In the genomic region with DNA sequence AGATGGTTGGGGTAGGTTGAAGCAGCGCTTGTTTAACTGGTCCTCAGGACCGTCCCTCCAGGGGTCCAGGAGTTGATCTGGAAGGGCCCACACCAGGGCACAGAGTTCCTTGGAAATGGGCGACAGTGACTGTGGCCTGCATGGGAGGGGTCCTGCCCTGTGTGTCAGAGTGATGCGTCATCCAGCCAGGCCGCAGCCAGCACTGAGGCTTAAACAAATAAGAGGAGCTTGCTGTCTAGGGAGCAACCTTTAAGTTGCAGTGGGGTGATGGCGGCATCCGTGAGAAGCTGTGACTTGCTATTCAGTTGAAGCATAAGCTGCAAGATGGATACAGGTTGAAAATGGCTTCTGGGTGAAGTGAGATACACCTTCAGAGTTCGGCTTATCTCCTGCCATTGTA, we compare ENCODE assay signal across 22 cellular contexts. TPM values are rescaled to one million over a fixed set of nuclear protein-coding genes. Genes with fewer than 3 reads are reported as not detected.
A peak's percentile ranks its signal among the peaks of the same experiment; 100 is the strongest.
DNase-seq lines count a peak whose midpoint lies in the region; ATAC-seq and TF ChIP-seq lines count a peak whose summit lies in the region.
"Had no signal": no experiment of that assay in that cellular context is flagged by ENCODE, and none has a peak within 500 bp of the region (broad histone marks: within the 10 kb centered on the region; RNA-seq: fewer than 3 reads in every experiment).

No MANE protein-coding gene starts in this region.

- H3K36me3 Mint-ChIP-seq in effector memory CD8-positive, alpha-beta T cell (ENCODE audit: insufficient read depth), result peaks cover 34% of the 10 kb centered on the region

- H4K8ac ChIP-seq in mesenchymal stem cell (ENCODE audit: low read length), result no peak overlapping the region

- no peak overlapping the region for H3K23ac ChIP-seq in mesenchymal stem cell (ENCODE audit: low read length in 2 of 2)

- TF ChIP-seq CTCF in brain microvascular endothelial cell (IDR thresholded peaks at IDR 0.05; ENCODE audit: low read depth, low read length, missing control alignments), result no peak

- H3K14ac ChIP-seq in mesenchymal stem cell (ENCODE audit: low read length in 2 of 2), result no peak overlapping the region

- H3K4me2 ChIP-seq in mesenchymal stem cell (ENCODE audit: low read length, poor library complexity, severe bottlenecking), result no peak overlapping the region

- peaks cover 9% of the 10 kb centered on the region for H3K36me3 ChIP-seq in brain microvascular endothelial cell (replicated peaks)
- peaks cover 55 to 74% of the 10 kb centered on the region in 2 experiments for H3K36me3 ChIP-seq in mesenchymal stem cell (ENCODE audit: control insufficient read depth in 1 of 2, insufficient read depth in 2 of 2, low read depth in 1 of 2, low read length in 2 of 2)

- no peaks in the 10 kb centered on the region for H3K27me3 Mint-ChIP-seq in effector memory CD8-positive, alpha-beta T cell
- H3K27me3 Mint-ChIP-seq: CD4-positive, CD25-positive, alpha-beta regulatory T cell; IgD-negative memory B cell had no signal

- H3K18ac ChIP-seq in mesenchymal stem cell (ENCODE audit: low read depth in 1 of 2, low read length in 2 of 2), result no peak overlapping the region

- H3K4me3 Mint-ChIP-seq in effector memory CD8-positive, alpha-beta T cell, result no peak overlapping the region
- H3K4me3 Mint-ChIP-seq: CD4-positive, CD25-positive, alpha-beta regulatory T cell; IgD-negative memory B cell had no signal

- H2AFZ ChIP-seq in mesenchymal stem cell (ENCODE audit: low read depth, low read length), result no peak overlapping the region

- H4K91ac ChIP-seq in mesenchymal stem cell (ENCODE audit: low read length), result no peak overlapping the region

- in situ Hi-C loops in brain microvascular endothelial cell (cut with HindIII; ENCODE audit: low pct_ligation_motif_present, low sequenced_read_pairs), result loop anchor here (25.0 kb wide), 1 partner anchor 434 kb away; no protein-coding TSS in a partner anchor

- DNase-seq in A172 (ENCODE audit: low spot score), result peak; percentile 39
- peak; percentile 47 for DNase-seq in M059J (ENCODE audit: low read depth)
- DNase-seq in brain microvascular endothelial cell, result peak; percentile 79
- DNase-seq in mesenchymal stem cell, result peak; percentile 13
- no peak for DNase-seq in effector memory CD8-positive, alpha-beta T cell
- DNase-seq in GF-D8 (lab: John Stamatoyannopoulos, UW), result no peak
- DNase-seq: BE2C; CD4-positive, CD25-positive, alpha-beta regulatory T cell; COR-L47; Kasumi-1; MM.1S; NCI-H1092; NCI-H1436 treated with DMSO at 0.1 percent for 48 hours; NCI-H2029 treated with DMSO at 0.1 percent for 48 hours; NCI-H748 treated with DMSO at 0.1 percent for 48 hours; NK-92 treated with Interleukin-12 subunit alpha and Interleukin-12 subunit beta, amount 100 ng/mL, for 24 hours; Right ventricle myocardium superior had no signal

- peaks cover 0 to 3% of the 10 kb centered on the region in 2 donors for H3K4me1 Mint-ChIP-seq in effector memory CD8-positive, alpha-beta T cell (ENCODE audit: low read depth in 2 of 2)

- 88% methylated on average over 8 of the region's 8 CpGs for WGBS in mesenchymal stem cell

- no peak overlapping the region for H2BK15ac ChIP-seq in mesenchymal stem cell (ENCODE audit: low read depth, poor library complexity, severe bottlenecking)

- peaks cover 5% of the 10 kb centered on the region for H3K4me1 ChIP-seq in mesenchymal stem cell (ENCODE audit: control insufficient read depth, insufficient read depth, low read depth, low read length)
- H3K4me1 ChIP-seq: BE2C had no signal

- H3K27me3 ChIP-seq in brain microvascular endothelial cell (replicated peaks), result no peaks in the 10 kb centered on the region
- no peaks in the 10 kb centered on the region for H3K27me3 ChIP-seq in mesenchymal stem cell (ENCODE audit: control insufficient read depth in 1 of 2, insufficient read depth in 1 of 2, low read length in 2 of 2)
- H3K27me3 ChIP-seq: BE2C had no signal

- H2BK5ac ChIP-seq in mesenchymal stem cell (ENCODE audit: low read depth, low read length, poor library complexity, severe bottlenecking), result no peak overlapping the region

- no peak overlapping the region for H2BK120ac ChIP-seq in mesenchymal stem cell (ENCODE audit: low read depth, low read length)

- H2BK12ac ChIP-seq in mesenchymal stem cell (ENCODE audit: low read length in 2 of 2), result no peak overlapping the region

- H3K27ac Mint-ChIP-seq in effector memory CD8-positive, alpha-beta T cell, result no peak overlapping the region

- H3K79me1 ChIP-seq in mesenchymal stem cell (replicated peaks; ENCODE audit: low read length, poor library complexity, severe bottlenecking), result peaks cover 16% of the 10 kb centered on the region

- ATAC-seq in HG02840 (IDR thresholded peaks at IDR 0.05; ENCODE audit: low FRiP score, unreplicated experiment), result no peak
- ATAC-seq in effector memory CD8-positive, alpha-beta T cell (replicated peaks), result no peak
- no peak for ATAC-seq in GM19397 (IDR thresholded peaks at IDR 0.05; ENCODE audit: unreplicated experiment)

- H3K9me3 Mint-ChIP-seq in effector memory CD8-positive, alpha-beta T cell, result no peaks in the 10 kb centered on the region
- H3K9me3 Mint-ChIP-seq: CD4-positive, CD25-positive, alpha-beta regulatory T cell; IgD-negative memory B cell had no signal

- H2AK5ac ChIP-seq in mesenchymal stem cell (ENCODE audit: low read length, severe bottlenecking), result no peak overlapping the region

- H3K27ac ChIP-seq in brain microvascular endothelial cell (peak overlapping the region; percentile 54), mesenchymal stem cell (ENCODE audit: low read length, poor library complexity, severe bottlenecking) (no peak overlapping the region)
- H3K27ac ChIP-seq: 22Rv1 had no signal

- no peak overlapping the region for H3K4ac ChIP-seq in mesenchymal stem cell (ENCODE audit: low read depth in 1 of 2, low read length in 2 of 2)

- no peak overlapping the region for H3K9ac ChIP-seq in mesenchymal stem cell (ENCODE audit: low read length)

- H3K4me3 ChIP-seq in brain microvascular endothelial cell (ENCODE audit: low read depth, low read length) (no peak overlapping the region), mesenchymal stem cell (ENCODE audit: insufficient read depth in 1 of 2, low read depth in 1 of 2, low read length in 2 of 2) (no peak overlapping the region)

- H3K9me3 ChIP-seq in mesenchymal stem cell (ENCODE audit: control insufficient read depth, low read length), result no peaks in the 10 kb centered on the region
- H3K9me3 ChIP-seq: BE2C had no signal

RNA-seq across cellular contexts. Expression of gene DCAF4, which starts 20.2 kb away (rescaled TPM):
- total RNA-seq in A172 (2014; rRNA removed; shearing (Covaris generic)), result 32.5 and 47.9 TPM in 2 replicates
- total RNA-seq in M059J (2014; rRNA removed; shearing (Covaris generic)), result 24.5 and 42.4 TPM in 2 replicates
- 21.1 TPM for polyA plus RNA-seq in mesenchymal stem cell (2013, experiment 1 of 2)
- 23.4 TPM for polyA plus RNA-seq in mesenchymal stem cell (2013, experiment 2 of 2)

RNA-seq across cellular contexts. Expression of gene DPF3, which starts 52.6 kb away (rescaled TPM):
- total RNA-seq in A172 (2014; rRNA removed; shearing (Covaris generic)), result 1.3 and 3.2 TPM in 2 replicates
- total RNA-seq in M059J (2014; rRNA removed; shearing (Covaris generic)), result 5.4 and 8.3 TPM in 2 replicates
- polyA plus RNA-seq in mesenchymal stem cell (2013, experiment 1 of 2), result 1.0 TPM
- 0.90 TPM for polyA plus RNA-seq in mesenchymal stem cell (2013, experiment 2 of 2)
- total RNA-seq: NCI-H460 had no signal

Comparison
In these comparisons a context has a peak if more than half of its experiments do, and no peak if none do; other contexts are left out.
1. DNase-seq: peak in A172 (single experiment), M059J (single experiment), brain microvascular endothelial cell (single experiment) and mesenchymal stem cell (single experiment); none in effector memory CD8-positive, alpha-beta T cell (0 of 3) and GF-D8 (single experiment).